ENCODE assay signal across 1 cellular context in genomic region chr20:50350510-50351249, GRCh38.
TF ChIP-seq lines count a peak whose summit lies in the region.

No MANE protein-coding gene starts in this region.

TF ChIP-seq in GM12878, 131 proteins besides CTCF, POLR2A, EP300 and RAD21 (continued from another document):
- peak; percentile 35 for TF ChIP-seq BCL3 (IDR thresholded peaks at IDR 0.05; ENCODE audit: borderline replicate concordance, insufficient read depth, low read depth, low read length, poor library complexity, severe bottlenecking)
- no peak for TF ChIP-seq CUX1 (IDR thresholded peaks at IDR 0.05; ENCODE audit: insufficient replicate concordance, low read depth, low read length)
- no peak for TF ChIP-seq POLR2AphosphoS5 (IDR thresholded peaks at IDR 0.05; ENCODE audit: low read length)
